ENCODE assay signal across 7 cellular contexts in genomic region chrX:64976673-64977040, GRCh38. TPM values are rescaled to one million over a fixed set of nuclear protein-coding genes. Genes with fewer than 3 reads are reported as not detected.
A peak's percentile ranks its signal among the peaks of the same experiment; 100 is the strongest.
DNase-seq lines count a peak whose midpoint lies in the region; ATAC-seq and TF ChIP-seq lines count a peak whose summit lies in the region.

No MANE protein-coding gene starts in this region.

- no peaks in the 10 kb centered on the region for H3K27me3 ChIP-seq in upper lobe of left lung

- no peaks in the 10 kb centered on the region for H3K27me3 Mint-ChIP-seq in activated CD4-positive, alpha-beta memory T cell treated with anti-CD3 and anti-CD28 coated beads for 36 hours
- peaks cover 0 to 2% (median 2%) of the 10 kb centered on the region in 3 donors for H3K27me3 Mint-ChIP-seq in immature natural killer cell (ENCODE audit: low read depth in 3 of 3)

- no peak for TF ChIP-seq EP300 in upper lobe of left lung (IDR thresholded peaks at IDR 0.05)

- peak overlapping the region; percentile 44 for H3K27ac Mint-ChIP-seq in activated CD4-positive, alpha-beta memory T cell treated with anti-CD3 and anti-CD28 coated beads for 36 hours
- peak overlapping the region in 3 of 6 donors; percentile 36 to 83 (median 54) for H3K27ac Mint-ChIP-seq in immature natural killer cell

- no peaks in the 10 kb centered on the region for H3K9me3 ChIP-seq in upper lobe of left lung

- DNase-seq in activated CD4-positive, alpha-beta memory T cell treated with anti-CD3 and anti-CD28 coated beads for 36 hours = no peak
- DNase-seq in immature natural killer cell (no peak), upper lobe of left lung (no peak), left colon (no peak), midbrain (lab: John Stamatoyannopoulos, UW) (no peak)

- 7 to 32% methylated on average over 9 to 11 of the region's 11 CpGs for WGBS in upper lobe of left lung, 2 donors

- POLR2A ChIA-PET in activated CD4-positive, alpha-beta memory T cell treated with anti-CD3 and anti-CD28 coated beads for 36 hours (lab: Charles Lee) = interaction anchor here (2.5 kb wide), 1 partner anchor 58 kb away, joined by 7 read pairs; the partner anchor contains the start of gene ZC3H12B

- ATAC-seq in GM19035 (IDR thresholded peaks at IDR 0.05; ENCODE audit: unreplicated experiment) (peak; percentile 30), HG02870 (IDR thresholded peaks at IDR 0.05; ENCODE audit: unreplicated experiment) (peak; percentile 25), upper lobe of left lung (ENCODE audit: low FRiP score in 2 of 2) (peak in 1 of 2 donors; percentile 10), left colon (no peak)

- H3K4me1 ChIP-seq in upper lobe of left lung = peaks cover 0 to 5% (median 2%) of the 10 kb centered on the region in 4 donors

- intact Hi-C loops in activated CD4-positive, alpha-beta memory T cell treated with anti-CD3 and anti-CD28 coated beads for 36 hours (cut with micrococcal nuclease) = loop anchor here (1.0 kb wide), 3 partner anchors 58 to 771 kb away; partner anchors contain the start of genes AMER1, LAS1L and ZC3H12B
- intact Hi-C loops in left colon (cut with DNase I, micrococcal nuclease) = no loop called here

- no peak for TF ChIP-seq POLR2A in upper lobe of left lung (IDR thresholded peaks at IDR 0.05)

- H3K27ac ChIP-seq in upper lobe of left lung = no peak overlapping the region

- peaks cover 16% of the 10 kb centered on the region for H3K4me1 Mint-ChIP-seq in activated CD4-positive, alpha-beta memory T cell treated with anti-CD3 and anti-CD28 coated beads for 36 hours (ENCODE audit: low read depth)
- H3K4me1 Mint-ChIP-seq in immature natural killer cell = peaks cover 17% of the 10 kb centered on the region in 2 donors

- peak overlapping the region; percentile 79 for H3K4me3 Mint-ChIP-seq in activated CD4-positive, alpha-beta memory T cell treated with anti-CD3 and anti-CD28 coated beads for 36 hours
- H3K4me3 Mint-ChIP-seq in immature natural killer cell = peak overlapping the region; percentile 93 to 99 (median 94)

- no peaks in the 10 kb centered on the region for H3K9me3 Mint-ChIP-seq in activated CD4-positive, alpha-beta memory T cell treated with anti-CD3 and anti-CD28 coated beads for 36 hours
- no peaks in the 10 kb centered on the region for H3K9me3 Mint-ChIP-seq in immature natural killer cell

- CTCF ChIA-PET in activated CD4-positive, alpha-beta memory T cell treated with anti-CD3 and anti-CD28 coated beads for 36 hours (lab: Charles Lee) = interaction anchor here (1.8 kb wide), 1 partner anchor 58 kb away, joined by 5 read pairs; the partner anchor contains the start of gene ZC3H12B

- no peak for TF ChIP-seq CTCF in upper lobe of left lung (IDR thresholded peaks at IDR 0.05)

- H3K36me3 Mint-ChIP-seq in activated CD4-positive, alpha-beta memory T cell treated with anti-CD3 and anti-CD28 coated beads for 36 hours = no peaks in the 10 kb centered on the region
- no peaks in the 10 kb centered on the region for H3K36me3 Mint-ChIP-seq in immature natural killer cell

- peak overlapping the region in 3 of 4 donors; percentile 48 to 62 (median 58) for H3K4me3 ChIP-seq in upper lobe of left lung

- H3K36me3 ChIP-seq in upper lobe of left lung = no peaks in the 10 kb centered on the region

RNA-seq across cellular contexts. Expression of gene ZC4H2, which starts 0.4 kb away (rescaled TPM):
- 1 to 10 TPM; 8.9 to 9.1 TPM for total RNA-seq in activated CD4-positive, alpha-beta memory T cell treated with anti-CD3 and anti-CD28 coated beads for 36 hours
- 1 to 10 TPM; 4.9 to 9.9 (median 6.3) TPM for polyA plus RNA-seq in immature natural killer cell
- 1 to 10 TPM; 1.0 to 9.0 (median 5.2) TPM for total RNA-seq in upper lobe of left lung
- 10 to 100 TPM in 1 of 2 donors, 1 to 10 TPM in 1; 8.4 to 10.2 TPM for total RNA-seq in left colon

RNA-seq across cellular contexts. Expression of gene ZC3H12B, which starts 58.0 kb away (rescaled TPM):
- under 1 TPM; 0.61 to 0.83 TPM for total RNA-seq in activated CD4-positive, alpha-beta memory T cell treated with anti-CD3 and anti-CD28 coated beads for 36 hours
- polyA plus RNA-seq in immature natural killer cell = under 1 TPM in 2 of 3 donors, not detected in 1; 0.29 to 0.45 TPM
- 1 to 10 TPM in 3 of 6 donors, under 1 TPM in 3; under 0.01 to 1.6 (median 1.1) TPM for total RNA-seq in upper lobe of left lung
- 1 to 10 TPM; 3.1 to 3.4 TPM for total RNA-seq in left colon
